In genomic region chr3:169772530-169772950, GRCh38 we compare ENCODE assay signal across 8 cellular contexts. TPM values are rescaled to one million over a fixed set of nuclear protein-coding genes. Genes with fewer than 3 reads are reported as not detected.
DNase-seq lines count a peak whose midpoint lies in the region; ATAC-seq and TF ChIP-seq lines count a peak whose summit lies in the region.

No MANE protein-coding gene starts in this region.

- no peaks in the 10 kb centered on the region for H3K27me3 ChIP-seq in tibial artery

- intact Hi-C loops in tibial artery (cut with DNase I; ENCODE audit: low total_unique reads) = no loop called here

- ATAC-seq in GM19395 (IDR thresholded peaks at IDR 0.05; ENCODE audit: unreplicated experiment) (peak; percentile 27), HG03457 (IDR thresholded peaks at IDR 0.05; ENCODE audit: unreplicated experiment) (peak; percentile 19)

- no peak for TF ChIP-seq CTCF in fibroblast of pulmonary artery (IDR thresholded peaks at IDR 0.05; ENCODE audit: low read length, missing control alignments)
- TF ChIP-seq CTCF in tibial artery (IDR thresholded peaks at IDR 0.05) = no peak

- peak overlapping the region; percentile 93 for H3K4me3 ChIP-seq in fibroblast of pulmonary artery (replicated peaks; ENCODE audit: low read depth, low read length)
- H3K4me3 ChIP-seq in tibial artery = peak overlapping the region; percentile 61 to 90

- DNase-seq in COLO668 (lab: John Stamatoyannopoulos, UW; ENCODE audit: unreplicated experiment) (peak; percentile 69), NCI-H510A (lab: John Stamatoyannopoulos, UW) (peak; percentile 61), activated T-cell treated with anti-CD3 and anti-CD28 coated beads for 4 hours (peak; percentile 55), fibroblast of pulmonary artery (ENCODE audit: low read depth) (peak; percentile 81), myocyte (ENCODE audit: low read depth) (peak; percentile 84), tibial artery (peak; percentile 65 to 89)

- H3K9me3 ChIP-seq in tibial artery = no peaks in the 10 kb centered on the region

- peak overlapping the region; percentile 93 to 96 for H3K27ac ChIP-seq in tibial artery

- H3K4me1 ChIP-seq in tibial artery = peaks cover 0 to 24% (median 20%) of the 10 kb centered on the region in 4 donors

- peaks cover 16 to 21% (median 18%) of the 10 kb centered on the region in 3 donors for H3K36me3 ChIP-seq in tibial artery

RNA-seq across cellular contexts. Expression of gene MYNN, which starts 0.7 kb away (rescaled TPM):
- total RNA-seq in myocyte = 18.4 and 19.8 TPM in 2 replicates
- polyA plus RNA-seq in myocyte (2012) = 6.9 TPM

RNA-seq across cellular contexts. Expression of gene ACTRT3, which starts 3.2 kb away (rescaled TPM):
- 2.8 and 3.1 TPM in 2 replicates for total RNA-seq in myocyte
- 1.8 TPM for polyA plus RNA-seq in myocyte (2012)

RNA-seq across cellular contexts. Expression of gene TERC, which starts 7.7 kb away (rescaled TPM):
- total RNA-seq in myocyte = 86.8 and 454 TPM in 2 replicates
- polyA plus RNA-seq in myocyte (2012) = 0.25 TPM

RNA-seq across cellular contexts. Expression of gene LRRIQ4, which starts 40.1 kb away (rescaled TPM):
- not detected in 2 replicates for total RNA-seq in myocyte
- polyA plus RNA-seq in myocyte (2012) = not detected

RNA-seq across cellular contexts. Expression of gene LRRC34, which starts 40.2 kb away (rescaled TPM):
- 1.3 and 1.8 TPM in 2 replicates for total RNA-seq in myocyte
- 1.0 TPM for polyA plus RNA-seq in myocyte (2012)

Comparison
In these comparisons a context has a peak if more than half of its experiments do, and no peak if none do; other contexts are left out.
1. Peak in every context shown above with its lines: DNase-seq, ATAC-seq, H3K4me3 ChIP-seq and H3K27ac ChIP-seq.